In the genomic region with DNA sequence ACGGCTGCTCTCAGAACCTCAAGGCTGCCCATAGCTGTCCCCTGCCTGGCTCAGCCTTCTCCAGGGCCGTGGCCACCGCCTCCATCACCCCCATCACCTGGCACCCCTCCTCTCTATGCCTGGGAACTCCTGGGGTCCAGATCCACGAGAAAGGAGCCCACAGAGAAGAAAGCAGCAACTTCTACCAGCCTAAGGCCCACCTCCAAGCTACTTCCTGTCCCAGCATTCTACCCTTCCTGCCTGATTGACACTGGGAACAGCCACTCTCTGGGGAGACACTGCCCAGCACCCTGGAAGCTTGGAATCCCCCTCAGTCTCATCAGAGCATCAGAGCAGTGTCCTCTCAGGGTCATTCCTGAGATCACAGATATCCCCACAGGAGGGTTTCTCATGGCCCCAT, we compare ENCODE assay signal across 19 cellular contexts. TPM values are rescaled to one million over a fixed set of nuclear protein-coding genes. Genes with fewer than 3 reads are reported as not detected.
A peak's percentile ranks its signal among the peaks of the same experiment; 100 is the strongest.
DNase-seq lines count a peak whose midpoint lies in the region; ATAC-seq and TF ChIP-seq lines count a peak whose summit lies in the region.
"Had no signal": no experiment of that assay in that cellular context is flagged by ENCODE, and none has a peak within 500 bp of the region (broad histone marks: within the 10 kb centered on the region; RNA-seq: fewer than 3 reads in every experiment).

No MANE protein-coding gene starts in this region.

- TF ChIP-seq CTCF in breast epithelium (IDR thresholded peaks at IDR 0.05), result no peak
- no peak for TF ChIP-seq CTCF in MCF 10A (IDR thresholded peaks at IDR 0.05; ENCODE audit: unreplicated experiment)
- no peak for TF ChIP-seq CTCF in OCI-LY7 (conservative IDR thresholded peaks at IDR 0.05; ENCODE audit: low read length)
- no peak for TF ChIP-seq CTCF in type B pancreatic cell (conservative IDR thresholded peaks at IDR 0.05)

- no peaks in the 10 kb centered on the region for H4K20me1 ChIP-seq in OCI-LY7 (ENCODE audit: insufficient read depth, low read length)

- H3K27ac Mint-ChIP-seq in MCF 10A (ENCODE audit: low read depth, unreplicated experiment) (no peak overlapping the region), type B pancreatic cell (no peak overlapping the region)
- H3K27ac Mint-ChIP-seq: activated CD4-positive, alpha-beta T cell treated with anti-CD3 and anti-CD28 coated beads, Interleukin-2, amount 10 ng/mL, durations not matched to agents 24 days and 14 days; activated T-cell treated with anti-CD3 and anti-CD28 coated beads, Interleukin-2, amount 50 U/mL, for 72 hours had no signal

- no peaks in the 10 kb centered on the region for H3K9me3 ChIP-seq in breast epithelium
- H3K9me3 ChIP-seq in OCI-LY7 (ENCODE audit: low read length), result no peaks in the 10 kb centered on the region
- H3K9me3 ChIP-seq: HAP-1, right atrium auricular region had no signal

- peaks cover 0 to 6% of the 10 kb centered on the region in 2 donors for H3K4me1 ChIP-seq in breast epithelium
- no peaks in the 10 kb centered on the region for H3K4me1 ChIP-seq in OCI-LY7 (ENCODE audit: insufficient read depth, low read length, poor library complexity, severe bottlenecking)
- H3K4me1 ChIP-seq: HAP-1 had no signal

- peaks cover 32% of the 10 kb centered on the region for H3K27me3 Mint-ChIP-seq in MCF 10A (ENCODE audit: insufficient read depth, unreplicated experiment)
- peaks cover 16% of the 10 kb centered on the region for H3K27me3 Mint-ChIP-seq in type B pancreatic cell
- H3K27me3 Mint-ChIP-seq: activated CD4-positive, alpha-beta T cell treated with anti-CD3 and anti-CD28 coated beads, Interleukin-2, amount 10 ng/mL, durations not matched to agents 24 days and 14 days; activated naive CD8-positive, alpha-beta T cell treated with anti-CD3 and anti-CD28 coated beads, Interleukin-2, amount 50 U/mL, for 24 hours had no signal

- TF ChIP-seq POLR2A in breast epithelium (IDR thresholded peaks at IDR 0.05), result no peak

- H3K4me1 Mint-ChIP-seq in MCF 10A (ENCODE audit: insufficient read depth, unreplicated experiment) (no peaks in the 10 kb centered on the region), type B pancreatic cell (ENCODE audit: unreplicated experiment) (no peaks in the 10 kb centered on the region)

- ATAC-seq in HG02642 (IDR thresholded peaks at IDR 0.05; ENCODE audit: poor library complexity, unreplicated experiment) (peak; percentile 49), GM21737 (IDR thresholded peaks at IDR 0.05; ENCODE audit: unreplicated experiment) (no peak)
- ATAC-seq: activated naive CD8-positive, alpha-beta T cell treated with anti-CD3 and anti-CD28 coated beads, Interleukin-2, amount 50 U/mL, for 24 hours; activated T-cell treated with anti-CD3 and anti-CD28 coated beads, Interleukin-2, amount 50 U/mL, for 72 hours had no signal

- CTCF ChIA-PET in MCF 10A (lab: Yijun Ruan, JAX), result no interaction called here
- CTCF ChIA-PET in OCI-LY7 (lab: Charles Lee; ENCODE audit: unreplicated experiment), result no interaction called here

- no peak for DNase-seq in breast epithelium (ENCODE audit: low spot score in 2 of 2)
- no peak for DNase-seq in MCF 10A (ENCODE audit: unreplicated experiment)
- peak; percentile 29 for DNase-seq in OCI-LY7 (ENCODE audit: low spot score)
- peak; percentile 47 for DNase-seq in type B pancreatic cell (ENCODE audit: extremely low spot score, unreplicated experiment)
- no peak for DNase-seq in SKM-1 treated with dmso at 0.1 percent for 144 hours (lab: John Stamatoyannopoulos, UW; ENCODE audit: unreplicated experiment)
- DNase-seq in NCI-H524 treated with DMSO at 0.1 percent for 48 hours (lab: John Stamatoyannopoulos, UW), result no peak
- DNase-seq: ACHN; activated CD4-positive, alpha-beta T cell treated with anti-CD3 and anti-CD28 coated beads, Interleukin-2, amount 10 ng/mL, durations not matched to agents 24 days and 14 days; activated naive CD8-positive, alpha-beta T cell treated with anti-CD3 and anti-CD28 coated beads, Interleukin-2, amount 50 U/mL, for 24 hours; activated T-cell treated with anti-CD3 and anti-CD28 coated beads, Interleukin-2, amount 50 U/mL, for 72 hours; foreskin fibroblast; SHP77 treated with DMSO at 0.1 percent for 48 hours; stimulated activated CD4-positive, alpha-beta T cell treated with anti-CD3 and anti-CD28 coated beads, Interleukin-2, amount 100 ng/mL, for 24 hours; T1000 had no signal

- POLR2A ChIA-PET in MCF 10A (lab: Yijun Ruan, JAX), result no interaction called here
- POLR2A ChIA-PET in OCI-LY7 (lab: Charles Lee), result interaction anchor here (0.8 kb wide), 1 partner anchor 10 kb away, joined by 3 read pairs; no protein-coding TSS in a partner anchor

- H3K36me3 ChIP-seq in breast epithelium (no peaks in the 10 kb centered on the region), OCI-LY7 (ENCODE audit: insufficient read depth, low read length) (no peaks in the 10 kb centered on the region)
- H3K36me3 ChIP-seq: HAP-1, right atrium auricular region had no signal

- H3K4me3 Mint-ChIP-seq in MCF 10A (ENCODE audit: unreplicated experiment), result no peak overlapping the region
- no peak overlapping the region for H3K4me3 Mint-ChIP-seq in type B pancreatic cell
- H3K4me3 Mint-ChIP-seq: activated CD4-positive, alpha-beta T cell treated with anti-CD3 and anti-CD28 coated beads, Interleukin-2, amount 10 ng/mL, durations not matched to agents 24 days and 14 days; activated naive CD8-positive, alpha-beta T cell treated with anti-CD3 and anti-CD28 coated beads, Interleukin-2, amount 50 U/mL, for 24 hours; activated T-cell treated with anti-CD3 and anti-CD28 coated beads, Interleukin-2, amount 50 U/mL, for 72 hours had no signal

- peak overlapping the region; percentile 34; the same call in 1 of the 2 replicates for H2AFZ ChIP-seq in OCI-LY7 (ENCODE audit: low read length)

- H3K9me3 Mint-ChIP-seq in MCF 10A (ENCODE audit: unreplicated experiment) (no peaks in the 10 kb centered on the region), type B pancreatic cell (no peaks in the 10 kb centered on the region)

- no peak overlapping the region for H3K4me3 ChIP-seq in breast epithelium
- no peak overlapping the region for H3K4me3 ChIP-seq in OCI-LY7 (ENCODE audit: low read depth, low read length, poor library complexity, severe bottlenecking)
- H3K4me3 ChIP-seq: HAP-1, right atrium auricular region had no signal

- no peaks in the 10 kb centered on the region for H3K79me2 ChIP-seq in OCI-LY7 (ENCODE audit: insufficient read depth, low read depth, low read length)

- H3K4me2 ChIP-seq in OCI-LY7 (ENCODE audit: low read length), result no peak overlapping the region

- H3K27me3 ChIP-seq in breast epithelium, result no peaks in the 10 kb centered on the region
- H3K27me3 ChIP-seq: right atrium auricular region had no signal

- H3K36me3 Mint-ChIP-seq in MCF 10A (ENCODE audit: insufficient read depth, unreplicated experiment), result no peaks in the 10 kb centered on the region
- H3K36me3 Mint-ChIP-seq in type B pancreatic cell, result no peaks in the 10 kb centered on the region

- intact Hi-C loops in breast epithelium (cut with DNase I; ENCODE audit: low total_unique reads) (no loop called here), MCF 10A (cut with micrococcal nuclease) (no loop called here), OCI-LY7 (cut with micrococcal nuclease; ENCODE audit: unreplicated experiment) (no loop called here)

- BruUV-seq in MCF 10A (replicated peaks; lab: Mats Ljungman, UMichigan) (no TSS peak), OCI-LY7 (replicated peaks; lab: Mats Ljungman, UMichigan) (no TSS peak)

- no peaks in the 10 kb centered on the region for H3K9me2 ChIP-seq in OCI-LY7 (ENCODE audit: insufficient read depth, low read length)

- H3K27ac ChIP-seq in breast epithelium (peak overlapping the region; percentile 87 to 88), OCI-LY7 (ENCODE audit: low read depth, low read length, poor library complexity, severe bottlenecking) (no peak overlapping the region)

RNA-seq across cellular contexts. Expression of a gene that starts 36.9 kb away (rescaled TPM):
- total RNA-seq in breast epithelium, result 100 to 1,000 TPM in 1 of 3 donors, 10 to 100 TPM in 1, under 1 TPM in 1; 0.64 to 106 (median 40.0) TPM
- not detected in 2 replicates for total RNA-seq in MCF 10A (2022)
- total RNA-seq in OCI-LY7 (2014; rRNA removed; shearing (Covaris generic)), result not detected in 2 replicates
- total RNA-seq in OCI-LY7 (2022), result not detected in 2 replicates
- 12.9 and 30.3 TPM in 2 replicates for total RNA-seq in type B pancreatic cell (ENCODE audit: low replicate concordance)
- total RNA-seq: activated CD4-positive, alpha-beta T cell treated with anti-CD3 and anti-CD28 coated beads, Interleukin-2, amount 10 ng/mL, durations not matched to agents 24 days and 14 days; lung microvascular endothelial cell had no signal

Comparison
In these comparisons a context has a peak if more than half of its experiments do, and no peak if none do; other contexts are left out.
1. DNase-seq: peak in OCI-LY7 (single experiment) and type B pancreatic cell (single experiment); none in breast epithelium (0 of 2), MCF 10A (single experiment), SKM-1 treated with dmso at 0.1 percent for 144 hours (single experiment) and NCI-H524 treated with DMSO at 0.1 percent for 48 hours (single experiment).